ENCODE assay signal across 1 cellular context in the genomic region with DNA sequence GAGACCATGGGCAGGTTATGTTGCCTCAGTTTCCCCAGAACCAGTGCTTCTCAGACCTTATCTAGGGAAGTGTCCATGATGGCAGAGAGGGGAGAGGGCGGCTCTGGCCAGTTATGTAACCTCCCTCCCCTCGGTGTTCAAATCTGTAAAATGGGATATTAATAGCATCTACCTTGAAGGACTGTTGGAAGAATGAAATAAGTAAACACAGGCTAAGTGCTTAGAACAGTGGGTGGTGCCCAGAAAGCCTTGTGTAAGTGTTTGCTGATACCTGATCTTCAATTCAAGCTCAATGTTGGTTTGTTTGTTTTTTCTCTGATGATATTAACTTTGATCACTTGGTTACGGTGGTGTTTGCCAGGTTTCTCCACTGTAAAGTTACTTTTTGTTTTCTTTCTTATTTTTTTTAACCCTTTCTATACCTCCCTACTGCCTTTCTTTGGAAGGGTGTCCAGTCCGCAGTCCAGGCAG.
A peak's percentile ranks its signal among the peaks of the same experiment; 100 is the strongest.
TF ChIP-seq lines count a peak whose summit lies in the region.

No MANE protein-coding gene starts in this region.

TF ChIP-seq in HEK293, 187 proteins besides CTCF, POLR2A, EP300 and RAD21 (continued from another document):
- TF ChIP-seq, protein P1, sequence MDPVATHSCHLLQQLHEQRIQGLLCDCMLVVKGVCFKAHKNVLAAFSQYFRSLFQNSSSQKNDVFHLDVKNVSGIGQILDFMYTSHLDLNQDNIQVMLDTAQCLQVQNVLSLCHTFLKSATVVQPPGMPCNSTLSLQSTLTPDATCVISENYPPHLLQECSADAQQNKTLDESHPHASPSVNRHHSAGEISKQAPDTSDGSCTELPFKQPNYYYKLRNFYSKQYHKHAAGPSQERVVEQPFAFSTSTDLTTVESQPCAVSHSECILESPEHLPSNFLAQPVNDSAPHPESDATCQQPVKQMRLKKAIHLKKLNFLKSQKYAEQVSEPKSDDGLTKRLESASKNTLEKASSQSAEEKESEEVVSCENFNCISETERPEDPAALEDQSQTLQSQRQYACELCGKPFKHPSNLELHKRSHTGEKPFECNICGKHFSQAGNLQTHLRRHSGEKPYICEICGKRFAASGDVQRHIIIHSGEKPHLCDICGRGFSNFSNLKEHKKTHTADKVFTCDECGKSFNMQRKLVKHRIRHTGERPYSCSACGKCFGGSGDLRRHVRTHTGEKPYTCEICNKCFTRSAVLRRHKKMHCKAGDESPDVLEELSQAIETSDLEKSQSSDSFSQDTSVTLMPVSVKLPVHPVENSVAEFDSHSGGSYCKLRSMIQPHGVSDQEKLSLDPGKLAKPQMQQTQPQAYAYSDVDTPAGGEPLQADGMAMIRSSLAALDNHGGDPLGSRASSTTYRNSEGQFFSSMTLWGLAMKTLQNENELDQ (tag by site-specific recombination; IDR thresholded peaks at IDR 0.05; ENCODE audit: low read depth) = no peak
- TF ChIP-seq ZNF658 (tag by site-specific recombination; IDR thresholded peaks at IDR 0.05) (no peak), ZNF473 (tag by site-specific recombination; IDR thresholded peaks at IDR 0.05) (no peak), ZNF140 (tag by site-specific recombination; IDR thresholded peaks at IDR 0.05) (no peak), ZSCAN23 (tag by site-specific recombination; IDR thresholded peaks at IDR 0.05) (0 out of 2 replicates have a peak, but pooled peaks have one; percentile 66), ZNF530 (tag by site-specific recombination; IDR thresholded peaks at IDR 0.05; ENCODE audit: low read depth) (no peak), HOXA7 (CRISPR knock-in tag; IDR thresholded peaks at IDR 0.05; ENCODE audit: borderline replicate concordance) (no peak), ZEB2 (tag by site-specific recombination; IDR thresholded peaks at IDR 0.05) (peak; percentile 56; the same call in 1 of the 2 replicates), ZNF558 (tag by site-specific recombination; IDR thresholded peaks at IDR 0.05) (no peak), ZNF76 (tag by site-specific recombination; IDR thresholded peaks at IDR 0.05; ENCODE audit: borderline replicate concordance, low read depth) (no peak), REPIN1 (tag by site-specific recombination; IDR thresholded peaks at IDR 0.05; ENCODE audit: low read depth) (peak; percentile 76; the same call in 1 of the 2 replicates)
- TF ChIP-seq, protein P2, sequence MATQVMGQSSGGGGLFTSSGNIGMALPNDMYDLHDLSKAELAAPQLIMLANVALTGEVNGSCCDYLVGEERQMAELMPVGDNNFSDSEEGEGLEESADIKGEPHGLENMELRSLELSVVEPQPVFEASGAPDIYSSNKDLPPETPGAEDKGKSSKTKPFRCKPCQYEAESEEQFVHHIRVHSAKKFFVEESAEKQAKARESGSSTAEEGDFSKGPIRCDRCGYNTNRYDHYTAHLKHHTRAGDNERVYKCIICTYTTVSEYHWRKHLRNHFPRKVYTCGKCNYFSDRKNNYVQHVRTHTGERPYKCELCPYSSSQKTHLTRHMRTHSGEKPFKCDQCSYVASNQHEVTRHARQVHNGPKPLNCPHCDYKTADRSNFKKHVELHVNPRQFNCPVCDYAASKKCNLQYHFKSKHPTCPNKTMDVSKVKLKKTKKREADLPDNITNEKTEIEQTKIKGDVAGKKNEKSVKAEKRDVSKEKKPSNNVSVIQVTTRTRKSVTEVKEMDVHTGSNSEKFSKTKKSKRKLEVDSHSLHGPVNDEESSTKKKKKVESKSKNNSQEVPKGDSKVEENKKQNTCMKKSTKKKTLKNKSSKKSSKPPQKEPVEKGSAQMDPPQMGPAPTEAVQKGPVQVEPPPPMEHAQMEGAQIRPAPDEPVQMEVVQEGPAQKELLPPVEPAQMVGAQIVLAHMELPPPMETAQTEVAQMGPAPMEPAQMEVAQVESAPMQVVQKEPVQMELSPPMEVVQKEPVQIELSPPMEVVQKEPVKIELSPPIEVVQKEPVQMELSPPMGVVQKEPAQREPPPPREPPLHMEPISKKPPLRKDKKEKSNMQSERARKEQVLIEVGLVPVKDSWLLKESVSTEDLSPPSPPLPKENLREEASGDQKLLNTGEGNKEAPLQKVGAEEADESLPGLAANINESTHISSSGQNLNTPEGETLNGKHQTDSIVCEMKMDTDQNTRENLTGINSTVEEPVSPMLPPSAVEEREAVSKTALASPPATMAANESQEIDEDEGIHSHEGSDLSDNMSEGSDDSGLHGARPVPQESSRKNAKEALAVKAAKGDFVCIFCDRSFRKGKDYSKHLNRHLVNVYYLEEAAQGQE (tag by site-specific recombination; IDR thresholded peaks at IDR 0.05) = no peak
- TF ChIP-seq, protein P3, sequence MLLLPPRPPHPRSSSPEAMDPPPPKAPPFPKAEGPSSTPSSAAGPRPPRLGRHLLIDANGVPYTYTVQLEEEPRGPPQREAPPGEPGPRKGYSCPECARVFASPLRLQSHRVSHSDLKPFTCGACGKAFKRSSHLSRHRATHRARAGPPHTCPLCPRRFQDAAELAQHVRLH (tag by site-specific recombination; IDR thresholded peaks at IDR 0.05) = peak; percentile 76
- TF ChIP-seq, protein P4, sequence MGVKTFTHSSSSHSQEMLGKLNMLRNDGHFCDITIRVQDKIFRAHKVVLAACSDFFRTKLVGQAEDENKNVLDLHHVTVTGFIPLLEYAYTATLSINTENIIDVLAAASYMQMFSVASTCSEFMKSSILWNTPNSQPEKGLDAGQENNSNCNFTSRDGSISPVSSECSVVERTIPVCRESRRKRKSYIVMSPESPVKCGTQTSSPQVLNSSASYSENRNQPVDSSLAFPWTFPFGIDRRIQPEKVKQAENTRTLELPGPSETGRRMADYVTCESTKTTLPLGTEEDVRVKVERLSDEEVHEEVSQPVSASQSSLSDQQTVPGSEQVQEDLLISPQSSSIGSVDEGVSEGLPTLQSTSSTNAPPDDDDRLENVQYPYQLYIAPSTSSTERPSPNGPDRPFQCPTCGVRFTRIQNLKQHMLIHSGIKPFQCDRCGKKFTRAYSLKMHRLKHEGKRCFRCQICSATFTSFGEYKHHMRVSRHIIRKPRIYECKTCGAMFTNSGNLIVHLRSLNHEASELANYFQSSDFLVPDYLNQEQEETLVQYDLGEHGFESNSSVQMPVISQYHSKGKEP (tag by site-specific recombination; IDR thresholded peaks at IDR 0.05) = peak; percentile 85
- TF ChIP-seq, protein P5, sequence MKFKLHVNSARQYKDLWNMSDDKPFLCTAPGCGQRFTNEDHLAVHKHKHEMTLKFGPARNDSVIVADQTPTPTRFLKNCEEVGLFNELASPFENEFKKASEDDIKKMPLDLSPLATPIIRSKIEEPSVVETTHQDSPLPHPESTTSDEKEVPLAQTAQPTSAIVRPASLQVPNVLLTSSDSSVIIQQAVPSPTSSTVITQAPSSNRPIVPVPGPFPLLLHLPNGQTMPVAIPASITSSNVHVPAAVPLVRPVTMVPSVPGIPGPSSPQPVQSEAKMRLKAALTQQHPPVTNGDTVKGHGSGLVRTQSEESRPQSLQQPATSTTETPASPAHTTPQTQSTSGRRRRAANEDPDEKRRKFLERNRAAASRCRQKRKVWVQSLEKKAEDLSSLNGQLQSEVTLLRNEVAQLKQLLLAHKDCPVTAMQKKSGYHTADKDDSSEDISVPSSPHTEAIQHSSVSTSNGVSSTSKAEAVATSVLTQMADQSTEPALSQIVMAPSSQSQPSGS (tag by site-specific recombination; IDR thresholded peaks at IDR 0.05; ENCODE audit: low read depth) = 0 out of 2 replicates have a peak, but pooled peaks have one; percentile 14
